ENCODE assay signal across 16 cellular contexts in genomic region chr11:102836290-102836875, GRCh38. TPM values are rescaled to one million over a fixed set of nuclear protein-coding genes. Genes with fewer than 3 reads are reported as not detected.
DNase-seq lines count a peak whose midpoint lies in the region; ATAC-seq and TF ChIP-seq lines count a peak whose summit lies in the region.
"Had no signal": no experiment of that assay in that cellular context is flagged by ENCODE, and none has a peak within 500 bp of the region (broad histone marks: within the 10 kb centered on the region; RNA-seq: fewer than 3 reads in every experiment).

No MANE protein-coding gene starts in this region.

- CTCF ChIA-PET in HEK293T (lab: Yijun Ruan, JAX) = no interaction called here

- no peaks in the 10 kb centered on the region for H3K27me3 Mint-ChIP-seq in nephron progenitor cell (ENCODE audit: low read depth, poor library complexity)
- peaks cover 8% of the 10 kb centered on the region for H3K27me3 Mint-ChIP-seq in progenitor cell of endocrine pancreas

- POLR2A ChIA-PET in HEK293T (lab: Yijun Ruan, JAX) = no interaction called here

- H3K4me3 Mint-ChIP-seq in nephron progenitor cell (no peak overlapping the region), progenitor cell of endocrine pancreas (ENCODE audit: low read depth) (no peak overlapping the region)
- H3K4me3 Mint-ChIP-seq: activated T-helper 17 cell treated with anti-CD3 and anti-CD28 coated beads, Interleukin-2, amount 50 U/mL, for 72 hours; CD4-positive, CD25-positive, alpha-beta regulatory T cell had no signal

- H3K36me3 Mint-ChIP-seq in nephron progenitor cell (ENCODE audit: low read depth) = no peaks in the 10 kb centered on the region
- H3K36me3 Mint-ChIP-seq in progenitor cell of endocrine pancreas (ENCODE audit: insufficient read depth) = no peaks in the 10 kb centered on the region
- H3K36me3 Mint-ChIP-seq: CD4-positive, CD25-positive, alpha-beta regulatory T cell had no signal

- H3K27ac Mint-ChIP-seq in nephron progenitor cell (peak overlapping the region; percentile 46), progenitor cell of endocrine pancreas (no peak overlapping the region)
- H3K27ac Mint-ChIP-seq: activated T-helper 17 cell treated with anti-CD3 and anti-CD28 coated beads, Interleukin-2, amount 50 U/mL, for 72 hours; CD4-positive, CD25-positive, alpha-beta regulatory T cell had no signal

- ATAC-seq in GM21786 (IDR thresholded peaks at IDR 0.05; ENCODE audit: unreplicated experiment) (no peak), HG02759 (IDR thresholded peaks at IDR 0.05; ENCODE audit: unreplicated experiment) (no peak)
- ATAC-seq: activated T-helper 17 cell treated with anti-CD3 and anti-CD28 coated beads, Interleukin-2, amount 50 U/mL, for 72 hours; esophagus mucosa had no signal

- TF ChIP-seq CTCF in choroid plexus epithelial cell (conservative IDR thresholded peaks at IDR 0.05; ENCODE audit: low read depth, low read length) (no peak), nephron progenitor cell (IDR thresholded peaks at IDR 0.05) (no peak), progenitor cell of endocrine pancreas (IDR thresholded peaks at IDR 0.05; ENCODE audit: unreplicated experiment) (no peak)

- no peak overlapping the region for H3K4me3 ChIP-seq in choroid plexus epithelial cell (ENCODE audit: low read depth, low read length)
- H3K4me3 ChIP-seq: cardiac muscle cell had no signal

- DNase-seq in ELR (ENCODE audit: low read depth) (peak; percentile 76), NCI-H510A (lab: John Stamatoyannopoulos, UW) (peak; percentile 2), choroid plexus epithelial cell (ENCODE audit: low read depth) (peak; percentile 72), nephron progenitor cell (no peak), HEK293T (ENCODE audit: extremely low spot score) (no peak), progenitor cell of endocrine pancreas (ENCODE audit: low spot score, unreplicated experiment) (no peak)
- DNase-seq: CD4-positive, CD25-positive, alpha-beta regulatory T cell; islet precursor cell; KBM-7 had no signal

- H3K9me3 Mint-ChIP-seq in nephron progenitor cell (no peaks in the 10 kb centered on the region), progenitor cell of endocrine pancreas (ENCODE audit: low read depth) (no peaks in the 10 kb centered on the region)
- H3K9me3 Mint-ChIP-seq: activated T-helper 17 cell treated with anti-CD3 and anti-CD28 coated beads, Interleukin-2, amount 50 U/mL, for 72 hours had no signal

- H3K4me1 Mint-ChIP-seq in nephron progenitor cell (peaks cover 23% of the 10 kb centered on the region), progenitor cell of endocrine pancreas (ENCODE audit: low read depth) (peaks cover 14% of the 10 kb centered on the region)
- H3K4me1 Mint-ChIP-seq: activated T-helper 17 cell treated with anti-CD3 and anti-CD28 coated beads, Interleukin-2, amount 50 U/mL, for 72 hours; CD4-positive, CD25-positive, alpha-beta regulatory T cell had no signal

TF ChIP-seq in HEK293T, 16 proteins besides CTCF, POLR2A, EP300 and RAD21:
- no peak for TF ChIP-seq PKNOX1 (IDR thresholded peaks at IDR 0.05)
- TF ChIP-seq SUZ12 (IDR thresholded peaks at IDR 0.05) = no peak
- no peak for TF ChIP-seq ELF4 (IDR thresholded peaks at IDR 0.05)
- no peak for TF ChIP-seq ARNT (IDR thresholded peaks at IDR 0.05)
- no peak for TF ChIP-seq ZNF384 (IDR thresholded peaks at IDR 0.05)
- TF ChIP-seq BHLHE40 (IDR thresholded peaks at IDR 0.05; ENCODE audit: borderline replicate concordance) = no peak
- TF ChIP-seq FOXA1 (IDR thresholded peaks at IDR 0.05) = no peak
- no peak for TF ChIP-seq SP1 (IDR thresholded peaks at IDR 0.05)
- TF ChIP-seq HDGF (IDR thresholded peaks at IDR 0.05; ENCODE audit: borderline replicate concordance) = no peak
- TF ChIP-seq LEF1 (IDR thresholded peaks at IDR 0.05; ENCODE audit: borderline replicate concordance) = no peak

RNA-seq across cellular contexts. Expression of gene MMP3, which starts 7.0 kb away (rescaled TPM):
- total RNA-seq in progenitor cell of endocrine pancreas = not detected in 2 replicates
- total RNA-seq: activated T-helper 17 cell treated with anti-CD3 and anti-CD28 coated beads, Interleukin-2, amount 50 U/mL, for 72 hours; cardiac muscle cell; CD4-positive, CD25-positive, alpha-beta regulatory T cell; OCI-LY7; T-helper 1 cell treated with Interleukin-12 subunit alpha and Interleukin-12 subunit beta and Interleukin-4 antibody, amounts not matched to agents 30 ng/mL and 1 ng/mL, for 36 hours had no signal

RNA-seq across cellular contexts. Expression of gene MMP12, which starts 38.4 kb away (rescaled TPM):
- total RNA-seq in progenitor cell of endocrine pancreas = not detected in 2 replicates
- total RNA-seq: cardiac muscle cell; CD4-positive, CD25-positive, alpha-beta regulatory T cell; OCI-LY7; T-helper 1 cell treated with Interleukin-12 subunit alpha and Interleukin-12 subunit beta and Interleukin-4 antibody, amounts not matched to agents 30 ng/mL and 1 ng/mL, for 36 hours had no signal

RNA-seq across cellular contexts. Expression of gene MMP1, which starts 38.4 kb away (rescaled TPM):
- 0.24 and 1.3 TPM in 2 replicates for total RNA-seq in progenitor cell of endocrine pancreas
- total RNA-seq: activated T-helper 17 cell treated with anti-CD3 and anti-CD28 coated beads, Interleukin-2, amount 50 U/mL, for 72 hours; cardiac muscle cell; CD4-positive, CD25-positive, alpha-beta regulatory T cell; OCI-LY7; T-helper 1 cell treated with Interleukin-12 subunit alpha and Interleukin-12 subunit beta and Interleukin-4 antibody, amounts not matched to agents 30 ng/mL and 1 ng/mL, for 36 hours had no signal

RNA-seq across cellular contexts. Expression of gene MMP10, which starts 56.0 kb away (rescaled TPM):
- 0.22 TPM in 1 of 2 replicates, not detected in the other for total RNA-seq in progenitor cell of endocrine pancreas
- total RNA-seq: activated T-helper 17 cell treated with anti-CD3 and anti-CD28 coated beads, Interleukin-2, amount 50 U/mL, for 72 hours; cardiac muscle cell; CD4-positive, CD25-positive, alpha-beta regulatory T cell; OCI-LY7; T-helper 1 cell treated with Interleukin-12 subunit alpha and Interleukin-12 subunit beta and Interleukin-4 antibody, amounts not matched to agents 30 ng/mL and 1 ng/mL, for 36 hours had no signal

Comparison
In these comparisons a context has a peak if more than half of its experiments do, and no peak if none do; other contexts are left out.
1. DNase-seq: peak in ELR (single experiment), NCI-H510A (single experiment) and choroid plexus epithelial cell (single experiment); none in nephron progenitor cell (single experiment), HEK293T (single experiment) and progenitor cell of endocrine pancreas (single experiment).